In the genomic region with DNA sequence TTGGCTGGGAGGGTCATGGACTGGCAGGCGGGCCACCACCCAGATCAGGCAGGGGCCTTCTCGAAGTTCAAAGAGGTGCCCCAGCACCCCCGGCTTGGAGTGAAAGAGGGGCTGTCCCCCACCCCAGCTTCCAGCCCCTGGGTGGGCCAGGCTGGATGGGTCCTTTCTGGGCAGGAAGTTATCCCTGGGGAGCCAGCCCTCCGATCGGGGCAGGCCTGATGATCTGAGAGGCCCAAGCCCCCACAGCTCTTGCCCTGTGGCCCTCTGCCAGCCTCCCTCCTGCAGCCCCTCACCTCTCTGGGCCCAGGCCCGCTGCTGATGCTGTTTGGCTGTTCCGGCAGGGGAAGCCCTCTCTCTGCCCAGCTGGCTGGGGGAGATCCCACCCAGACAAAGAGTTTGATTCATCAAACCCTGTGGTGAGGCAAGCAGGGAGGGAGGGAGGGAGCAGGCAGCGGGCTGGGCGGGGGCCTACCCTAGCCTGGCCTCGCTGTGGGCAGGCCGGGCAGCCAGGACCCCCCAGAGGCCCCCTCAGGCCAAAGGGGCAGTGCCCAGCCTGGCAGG, we compare ENCODE assay signal across 24 cellular contexts. TPM values are rescaled to one million over a fixed set of nuclear protein-coding genes. Genes with fewer than 3 reads are reported as not detected.
DNase-seq lines count a peak whose midpoint lies in the region; ATAC-seq, FAIRE-seq and TF ChIP-seq lines count a peak whose summit lies in the region.
"Had no signal": no experiment of that assay in that cellular context is flagged by ENCODE, and none has a peak within 500 bp of the region (broad histone marks: within the 10 kb centered on the region; RNA-seq: fewer than 3 reads in every experiment).

No MANE protein-coding gene starts in this region.

- H2BK5ac ChIP-seq in H1 (ENCODE audit: low read depth, low read length) = no peak overlapping the region

- no peaks in the 10 kb centered on the region for H3K36me3 Mint-ChIP-seq in activated T-helper 17 cell treated with anti-CD3 and anti-CD28 coated beads, Interleukin-2, amount 50 U/mL, for 72 hours (ENCODE audit: low read depth)
- no peaks in the 10 kb centered on the region for H3K36me3 Mint-ChIP-seq in nephron (ENCODE audit: low read depth)

- H3K9me3 ChIP-seq in H1 (ENCODE audit: insufficient read depth in 2 of 2, low read depth in 1 of 2, low read length in 1 of 2) (no peaks in the 10 kb centered on the region), thyroid gland (no peaks in the 10 kb centered on the region)
- H3K9me3 ChIP-seq: adrenal gland, mucosa of descending colon, SJSA1 had no signal

- no peak overlapping the region for H3K27ac ChIP-seq in H1 (ENCODE audit: low read depth, low read length)
- peak overlapping the region in 2 of 3 donors; percentile 21 to 80 for H3K27ac ChIP-seq in thyroid gland
- H3K27ac ChIP-seq: SJSA1 had no signal

- no peak overlapping the region for H2BK120ac ChIP-seq in H1 (replicated peaks; ENCODE audit: low read depth, low read length)

- no peak overlapping the region for H4K5ac ChIP-seq in H1 (ENCODE audit: insufficient read length, low read depth, low read length)

- no peak overlapping the region for H3K4me3 Mint-ChIP-seq in activated T-helper 17 cell treated with anti-CD3 and anti-CD28 coated beads, Interleukin-2, amount 50 U/mL, for 72 hours
- H3K4me3 Mint-ChIP-seq in nephron = peak overlapping the region; percentile 6 to 45 (median 15)
- H3K4me3 Mint-ChIP-seq: T-helper 2 cell treated with Interferon-gamma antibody and Interleukin-4, amounts not matched to agents 5 μg/mL and 100 μg/mL, for 36 hours had no signal

- H3K56ac ChIP-seq in H1 (replicated peaks; ENCODE audit: insufficient read length, low read depth, low read length) = no peak overlapping the region

- intact Hi-C loops in thyroid gland (cut with DNase I) = no loop called here

- no peak for TF ChIP-seq RAD21 in H1 (IDR thresholded peaks at IDR 0.05 in 1 of 2, conservative IDR thresholded peaks at IDR 0.05 in 1 of 2; ENCODE audit: low read depth in 2 of 2, low read length in 2 of 2)

- no peak overlapping the region for H2BK12ac ChIP-seq in H1 (ENCODE audit: low read depth, low read length)

- H4K91ac ChIP-seq in H1 (replicated peaks; ENCODE audit: insufficient read length, low read length) = peak overlapping the region; percentile 9

- no peaks in the 10 kb centered on the region for H3K27me3 Mint-ChIP-seq in activated T-helper 17 cell treated with anti-CD3 and anti-CD28 coated beads, Interleukin-2, amount 50 U/mL, for 72 hours
- H3K27me3 Mint-ChIP-seq in nephron (ENCODE audit: low read depth) = peaks cover 6% of the 10 kb centered on the region

- peak overlapping the region; percentile 5 for H3K27ac Mint-ChIP-seq in activated T-helper 17 cell treated with anti-CD3 and anti-CD28 coated beads, Interleukin-2, amount 50 U/mL, for 72 hours
- H3K27ac Mint-ChIP-seq in nephron = peak overlapping the region; percentile 29 to 69 (median 65)
- H3K27ac Mint-ChIP-seq: T-helper 2 cell treated with Interferon-gamma antibody and Interleukin-4, amounts not matched to agents 5 μg/mL and 100 μg/mL, for 36 hours had no signal

- H3K4me1 Mint-ChIP-seq in activated T-helper 17 cell treated with anti-CD3 and anti-CD28 coated beads, Interleukin-2, amount 50 U/mL, for 72 hours = no peaks in the 10 kb centered on the region
- peaks cover 14% of the 10 kb centered on the region for H3K4me1 Mint-ChIP-seq in nephron

- FAIRE-seq in H1 (lab: Jason Lieb, UNC) = no peak
- FAIRE-seq: endometrium, G401.6 had no signal

- no peak overlapping the region for H3K9ac ChIP-seq in H1 (replicated peaks in 1 of 4; ENCODE audit: extremely low read depth in 1 of 4, low read depth in 3 of 4, low read length in 3 of 4)

- WGBS in H1 (ENCODE audit: extremely low coverage in 1 of 2, insufficient coverage in 1 of 2, insufficient read length in 1 of 2, insufficient replicate concordance in 2 of 2, low coverage in 1 of 2, low lambda C conversion rate in 2 of 2, missing lambda C conversion rate in 1 of 2), 2 experiments = 86% methylated on average over 7 of the region's 11 CpGs; no CpG with 5 or more reads in 1 of the 2 experiments
- WGBS in thyroid gland, 2 donors = 55 to 69% methylated on average over 7 to 9 of the region's 11 CpGs

- H3K4me1 ChIP-seq in H1 (replicated peaks in 1 of 4; ENCODE audit: control insufficient read depth in 3 of 4, insufficient read depth in 4 of 4, low read length in 3 of 4) (peaks cover 10 to 46% (median 29%) of the 10 kb centered on the region in 4 experiments), thyroid gland (peaks cover 44 to 56% of the 10 kb centered on the region in 2 donors)

- no peak for TF ChIP-seq POLR2A in H1 (IDR thresholded peaks at IDR 0.05; ENCODE audit: control extremely low read depth in 1 of 2, low read depth in 2 of 2, low read length in 2 of 2)
- TF ChIP-seq POLR2A in thyroid gland (IDR thresholded peaks at IDR 0.05) = no peak

- H3K79me1 ChIP-seq in H1 (ENCODE audit: low read depth, low read length) = peaks cover 10% of the 10 kb centered on the region

- H3K4me3 ChIP-seq in H1 (ENCODE audit: extremely low read depth in 1 of 4, insufficient read depth in 2 of 4, low read depth in 3 of 4, low read length in 4 of 4) (peak overlapping the region in 1 of 4 experiments; percentile 66; a peak in 4 of 8 replicates), thyroid gland (replicated peaks in 1 of 3) (no peak overlapping the region)
- H3K4me3 ChIP-seq: adrenal gland, coronary artery, mucosa of descending colon, SJSA1 had no signal

- POLR2A ChIA-PET in H1 (lab: Charles Lee; ENCODE audit: partially characterized antibody) = interaction anchor here (1.7 kb wide), 1 partner anchor 10 kb away, joined by 5 read pairs; no protein-coding TSS in a partner anchor

- H3K4ac ChIP-seq in H1 (replicated peaks; ENCODE audit: insufficient read length, low read depth, low read length) = no peak overlapping the region

- H4K20me1 ChIP-seq in H1 (replicated peaks in 1 of 2; ENCODE audit: control insufficient read depth in 1 of 2, insufficient read depth in 2 of 2, low read length in 2 of 2) = peaks cover 2 to 4% of the 10 kb centered on the region in 2 experiments

- TF ChIP-seq CTCF in H1 (IDR thresholded peaks at IDR 0.05; ENCODE audit: control extremely low read depth in 1 of 3, insufficient read depth in 1 of 3, low read depth in 1 of 3, low read length in 3 of 3) (no peak), nephron (IDR thresholded peaks at IDR 0.05; ENCODE audit: unreplicated experiment in 3 of 3) (no peak), thyroid gland (IDR thresholded peaks at IDR 0.05) (no peak)

- H3K36me3 ChIP-seq in H1 (ENCODE audit: control insufficient read depth in 2 of 4, insufficient read depth in 4 of 4, low read length in 3 of 4) (0 out of 8 replicates have a peak, but pooled peaks cover 0 to under 1% (median 0%) of the 10 kb centered on the region in 4 experiments), thyroid gland (no peaks in the 10 kb centered on the region)
- H3K36me3 ChIP-seq: adrenal gland, SJSA1 had no signal

- peaks cover 17% of the 10 kb centered on the region for H3K23me2 ChIP-seq in H1 (ENCODE audit: low read depth, low read length)

- no peak overlapping the region for H2AK5ac ChIP-seq in H1 (ENCODE audit: low read depth, low read length)

- H3K9me3 Mint-ChIP-seq in activated T-helper 17 cell treated with anti-CD3 and anti-CD28 coated beads, Interleukin-2, amount 50 U/mL, for 72 hours = no peaks in the 10 kb centered on the region
- H3K9me3 Mint-ChIP-seq in nephron = no peaks in the 10 kb centered on the region
- H3K9me3 Mint-ChIP-seq: T-helper 2 cell treated with Interferon-gamma antibody and Interleukin-4, amounts not matched to agents 5 μg/mL and 100 μg/mL, for 36 hours had no signal

- H3K4me2 ChIP-seq in H1 (ENCODE audit: insufficient read depth in 1 of 2, low read depth in 2 of 2, low read length in 2 of 2) = peak overlapping the region; percentile 83 to 89; a peak in 3 of 4 replicates

- CTCF ChIA-PET in H1 (lab: Charles Lee; ENCODE audit: partially characterized antibody) = interaction anchor here (1.8 kb wide), 1 partner anchor 26 kb away, joined by 5 read pairs; no protein-coding TSS in a partner anchor

- H4K8ac ChIP-seq in H1 (ENCODE audit: extremely low read depth, insufficient read depth, low read length) = peak overlapping the region; percentile 87

- no peak overlapping the region for H3K23ac ChIP-seq in H1 (ENCODE audit: insufficient read length)

- DNase-seq in H1 (ENCODE audit: low read depth in 1 of 2, low spot score in 2 of 2) (no peak), thyroid gland (no peak), NCI-H1092 treated with DMSO at 0.1 percent for 48 hours (lab: John Stamatoyannopoulos, UW) (no peak), NCI-H2171 (lab: John Stamatoyannopoulos, UW) (no peak)
- DNase-seq in central memory CD4-positive, alpha-beta T cell = no peak
- DNase-seq in activated CD4-positive, alpha-beta T cell treated with anti-CD3 and anti-CD28 coated beads for 48 hours = no peak
- DNase-seq: activated CD4-positive, CD25-positive, alpha-beta regulatory T cell; activated effector memory CD4-positive, alpha-beta T cell treated with anti-CD3 and anti-CD28 coated beads, Interleukin-2, amount 50 U/mL, for 16 hours; adrenal gland; AML-193; NCI-H2029 treated with DMSO at 0.1 percent for 48 hours; NCI-H526 treated with DMSO at 0.1 percent for 48 hours; occipital lobe; OCI-M1; stimulated activated CD4-positive, alpha-beta T cell treated with anti-CD3 and anti-CD28 coated beads, Interleukin-4, amount 100 ng/mL, for 4 hours had no signal

- H2AFZ ChIP-seq in H1 (ENCODE audit: low read length) = no peak overlapping the region

- no peak for ATAC-seq in activated T-helper 17 cell treated with anti-CD3 and anti-CD28 coated beads, Interleukin-2, amount 50 U/mL, for 72 hours (replicated peaks)
- ATAC-seq: left colon, mucosa of descending colon had no signal

- no peak for TF ChIP-seq EP300 in H1 (IDR thresholded peaks at IDR 0.05; ENCODE audit: borderline replicate concordance in 1 of 2, low read depth in 2 of 2, low read length in 2 of 2)

- no peak overlapping the region for H3K14ac ChIP-seq in H1 (ENCODE audit: insufficient read length)

- H3K18ac ChIP-seq in H1 (ENCODE audit: extremely low read depth, low read length) = peak overlapping the region; percentile 60

- no peak overlapping the region for H2BK20ac ChIP-seq in H1 (ENCODE audit: low read length)

- H2BK15ac ChIP-seq in H1 (ENCODE audit: low read length) = 0 out of 2 replicates have a peak overlapping the region, but pooled peaks have one; percentile 46

- peaks cover 5 to 33% of the 10 kb centered on the region in 2 experiments; a peak in 3 of 4 replicates for H3K79me2 ChIP-seq in H1 (ENCODE audit: control insufficient read depth in 1 of 2, insufficient read depth in 2 of 2, low read length in 2 of 2)

- H3K27me3 ChIP-seq in H1 (replicated peaks in 1 of 4; ENCODE audit: control insufficient read depth in 3 of 4, extremely low read depth in 1 of 4, insufficient read depth in 3 of 4, low read length in 3 of 4) (no peaks in the 10 kb centered on the region), thyroid gland (no peaks in the 10 kb centered on the region)
- H3K27me3 ChIP-seq: adrenal gland, SJSA1 had no signal

RNA-seq across cellular contexts. Expression of a gene that starts 2.5 kb away (rescaled TPM):
- total RNA-seq in activated T-helper 17 cell treated with anti-CD3 and anti-CD28 coated beads, Interleukin-2, amount 50 U/mL, for 72 hours = 10 to 100 TPM in 1 of 2 donors, 1 to 10 TPM in 1; 7.5 to 10.0 TPM
- total RNA-seq in H1 (2021; fragmentation: NEBNext Ultra II Directional; extraction: Animal tissue kit (Norgen Biotek cat#: 25700)) = 51.9 and 56.4 TPM in 2 replicates
- 47.5 and 69.2 TPM in 2 replicates for polyA plus RNA-seq in H1 (2011; rRNA removed)
- polyA plus RNA-seq in H1 (2011; cell fraction: cytosol; rRNA removed) = 55.0 TPM
- 157 TPM for polyA plus RNA-seq in H1 (2011; cell fraction: nucleus; rRNA removed)
- 42.8 to 57.1 TPM (median 54.3 TPM) in 4 replicates for polyA plus RNA-seq in H1 (2012, experiment 1 of 2)
- 45.5 TPM for polyA plus RNA-seq in H1 (2012, experiment 2 of 2)
- polyA plus RNA-seq in H1 (2013, experiment 1 of 2) = 32.6 TPM
- polyA plus RNA-seq in H1 (2013, experiment 2 of 2) = 30.2 TPM
- 27.7 and 32.0 TPM in 2 replicates for polyA minus RNA-seq in H1 (2011; rRNA and poly(A)+ RNA removed)
- 22.2 TPM for polyA minus RNA-seq in H1 (2011; cell fraction: cytosol; rRNA and poly(A)+ RNA removed)
- 30.7 TPM for polyA minus RNA-seq in H1 (2011; cell fraction: nucleus; rRNA and poly(A)+ RNA removed)
- 10 to 100 TPM; 11.9 to 32.3 (median 17.5) TPM for total RNA-seq in thyroid gland

RNA-seq across cellular contexts. Expression of a gene that starts 27.1 kb away (rescaled TPM):
- total RNA-seq in activated T-helper 17 cell treated with anti-CD3 and anti-CD28 coated beads, Interleukin-2, amount 50 U/mL, for 72 hours = 1 to 10 TPM; 3.1 to 7.5 TPM
- total RNA-seq in H1 (2021; fragmentation: NEBNext Ultra II Directional; extraction: Animal tissue kit (Norgen Biotek cat#: 25700)) = 2.5 and 2.7 TPM in 2 replicates
- polyA plus RNA-seq in H1 (2011; rRNA removed) = 2.3 and 3.7 TPM in 2 replicates
- polyA plus RNA-seq in H1 (2011; cell fraction: cytosol; rRNA removed) = 3.2 TPM
- polyA plus RNA-seq in H1 (2011; cell fraction: nucleus; rRNA removed) = 6.4 TPM
- polyA plus RNA-seq in H1 (2012, experiment 1 of 2) = 1.9 to 4.7 TPM (median 3.3 TPM) in 4 replicates
- polyA plus RNA-seq in H1 (2012, experiment 2 of 2) = 7.6 TPM
- 1.1 TPM for polyA plus RNA-seq in H1 (2013, experiment 1 of 2)
- 1.1 TPM for polyA plus RNA-seq in H1 (2013, experiment 2 of 2)
- polyA minus RNA-seq in H1 (2011; rRNA and poly(A)+ RNA removed) = 1.8 and 3.0 TPM in 2 replicates
- 3.4 TPM for polyA minus RNA-seq in H1 (2011; cell fraction: cytosol; rRNA and poly(A)+ RNA removed)
- polyA minus RNA-seq in H1 (2011; cell fraction: nucleus; rRNA and poly(A)+ RNA removed) = 1.9 TPM
- total RNA-seq in thyroid gland = 10 to 100 TPM in 3 of 4 donors, 1 to 10 TPM in 1; 4.3 to 21.8 (median 15.3) TPM

RNA-seq across cellular contexts. Expression of a gene that starts 54.1 kb away (rescaled TPM):
- total RNA-seq in activated T-helper 17 cell treated with anti-CD3 and anti-CD28 coated beads, Interleukin-2, amount 50 U/mL, for 72 hours = under 1 TPM in 1 of 2 donors, not detected in 1; 0.13 TPM
- 28.4 and 33.6 TPM in 2 replicates for total RNA-seq in H1 (2021; fragmentation: NEBNext Ultra II Directional; extraction: Animal tissue kit (Norgen Biotek cat#: 25700))
- 26.8 and 42.2 TPM in 2 replicates for polyA plus RNA-seq in H1 (2011; rRNA removed)
- polyA plus RNA-seq in H1 (2011; cell fraction: cytosol; rRNA removed) = 24.2 TPM
- 69.5 TPM for polyA plus RNA-seq in H1 (2011; cell fraction: nucleus; rRNA removed)
- polyA plus RNA-seq in H1 (2012, experiment 1 of 2) = 23.3 to 29.4 TPM (median 24.9 TPM) in 4 replicates
- polyA plus RNA-seq in H1 (2012, experiment 2 of 2) = 28.9 TPM
- polyA plus RNA-seq in H1 (2013, experiment 1 of 2) = 33.8 TPM
- 33.1 TPM for polyA plus RNA-seq in H1 (2013, experiment 2 of 2)
- 44.2 and 53.8 TPM in 2 replicates for polyA minus RNA-seq in H1 (2011; rRNA and poly(A)+ RNA removed)
- 30.1 TPM for polyA minus RNA-seq in H1 (2011; cell fraction: cytosol; rRNA and poly(A)+ RNA removed)
- 34.1 TPM for polyA minus RNA-seq in H1 (2011; cell fraction: nucleus; rRNA and poly(A)+ RNA removed)
- 10 to 100 TPM; 22.3 to 53.2 (median 29.3) TPM for total RNA-seq in thyroid gland

Comparison
In these comparisons a context has a peak if more than half of its experiments do, and no peak if none do; other contexts are left out.
1. RNA of a gene that starts 54.1 kb away (total RNA-seq): 28.4 to 33.6 TPM in H1 and 22.3 to 53.2 TPM in thyroid gland; 0.13 TPM in activated T-helper 17 cell treated with anti-CD3 and anti-CD28 coated beads, Interleukin-2, amount 50 U/mL, for 72 hours; every median in the first group is over 10 times any median in the second.